ENCODE assay signal across 14 cellular contexts in genomic region chr22:48187272-48187855, GRCh38.
DNase-seq lines count a peak whose midpoint lies in the region; ATAC-seq, FAIRE-seq and TF ChIP-seq lines count a peak whose summit lies in the region.
"Had no signal": no experiment of that assay in that cellular context is flagged by ENCODE, and none has a peak within 500 bp of the region (broad histone marks: within the 10 kb centered on the region; RNA-seq: fewer than 3 reads in every experiment).

No MANE protein-coding gene starts in this region.

- H3K4me3 ChIP-seq in HepG2 (replicated peaks in 1 of 3; ENCODE audit: insufficient read depth in 1 of 3, low read depth in 2 of 3, low read length in 3 of 3) = no peak overlapping the region
- H3K4me3 ChIP-seq in right lobe of liver = no peak overlapping the region
- H3K4me3 ChIP-seq in NT2/D1 (ENCODE audit: insufficient read length, low read depth) = no peak overlapping the region

- WGBS in HepG2 (ENCODE audit: low lambda C conversion rate) = 75% methylated on average over 1 of the region's 11 CpGs
- 43% methylated on average over 6 of the region's 11 CpGs for WGBS in right lobe of liver (ENCODE audit: insufficient coverage, low coverage, low lambda C conversion rate, missing lambda C conversion rate)

- no peak for TF ChIP-seq POLR2A in HepG2 (IDR thresholded peaks at IDR 0.05; ENCODE audit: insufficient read depth in 1 of 2, low read depth in 2 of 2, low read length in 2 of 2)
- no peak for TF ChIP-seq POLR2A in right lobe of liver (IDR thresholded peaks at IDR 0.05)

- BruUV-seq in HepG2 (replicated peaks; lab: Mats Ljungman, UMichigan) = no TSS peak

- no peak overlapping the region for H3K27ac Mint-ChIP-seq in activated T-helper 1 cell treated with anti-CD3 and anti-CD28 coated beads, Interleukin-12 subunit alpha, Interleukin-12 subunit beta, Interleukin-2, Interleukin-4 antibody, amounts not matched to agents 30 ng/mL and 10 ng/mL and 1 ng/mL, durations not matched to agents 14 hours and 24 hours and 36 hours

- H3K36me3 Mint-ChIP-seq in activated T-helper 1 cell treated with anti-CD3 and anti-CD28 coated beads, Interleukin-12 subunit alpha, Interleukin-12 subunit beta, Interleukin-2, Interleukin-4 antibody, amounts not matched to agents 30 ng/mL and 10 ng/mL and 1 ng/mL, durations not matched to agents 14 hours and 24 hours and 36 hours (ENCODE audit: low read depth) = no peaks in the 10 kb centered on the region

- H3K36me3 ChIP-seq in HepG2 (replicated peaks in 1 of 2; ENCODE audit: control insufficient read depth in 1 of 2, insufficient read depth in 2 of 2, low read length in 2 of 2) (no peaks in the 10 kb centered on the region), right lobe of liver (no peaks in the 10 kb centered on the region), NT2/D1 (ENCODE audit: insufficient read depth, insufficient read length, low read length) (no peaks in the 10 kb centered on the region)

- TF ChIP-seq EP300 in HepG2 (IDR thresholded peaks at IDR 0.05; ENCODE audit: low read depth in 2 of 2, low read length in 2 of 2) = no peak
- TF ChIP-seq EP300 in HepG2 (CRISPR knock-in tag; IDR thresholded peaks at IDR 0.05; ENCODE audit: borderline replicate concordance) = no peak

- intact Hi-C loops in HepG2 (cut with micrococcal nuclease; ENCODE audit: unreplicated experiment) = no loop called here
- intact Hi-C loops in right lobe of liver (cut with DNase I) = no loop called here
- intact Hi-C loops in activated T-helper 1 cell treated with anti-CD3 and anti-CD28 coated beads, Interleukin-12 subunit alpha, Interleukin-12 subunit beta, Interleukin-2, Interleukin-4 antibody, amounts not matched to agents 30 ng/mL and 10 ng/mL and 1 ng/mL, durations not matched to agents 14 hours and 24 hours and 36 hours (cut with micrococcal nuclease) = no loop called here

- H3K9me3 Mint-ChIP-seq in activated T-helper 1 cell treated with anti-CD3 and anti-CD28 coated beads, Interleukin-12 subunit alpha, Interleukin-12 subunit beta, Interleukin-2, Interleukin-4 antibody, amounts not matched to agents 30 ng/mL and 10 ng/mL and 1 ng/mL, durations not matched to agents 14 hours and 24 hours and 36 hours = peaks cover 11% of the 10 kb centered on the region

- no peaks in the 10 kb centered on the region for H3K4me1 Mint-ChIP-seq in activated T-helper 1 cell treated with anti-CD3 and anti-CD28 coated beads, Interleukin-12 subunit alpha, Interleukin-12 subunit beta, Interleukin-2, Interleukin-4 antibody, amounts not matched to agents 30 ng/mL and 10 ng/mL and 1 ng/mL, durations not matched to agents 14 hours and 24 hours and 36 hours (ENCODE audit: low read depth)

- peaks cover 4% of the 10 kb centered on the region for H3K27me3 Mint-ChIP-seq in activated T-helper 1 cell treated with anti-CD3 and anti-CD28 coated beads, Interleukin-12 subunit alpha, Interleukin-12 subunit beta, Interleukin-2, Interleukin-4 antibody, amounts not matched to agents 30 ng/mL and 10 ng/mL and 1 ng/mL, durations not matched to agents 14 hours and 24 hours and 36 hours (ENCODE audit: insufficient read depth)

- FAIRE-seq in HepG2 (lab: Jason Lieb, UNC) = no peak

- H3K4me1 ChIP-seq in HepG2 (ENCODE audit: insufficient read depth, low read length) (no peaks in the 10 kb centered on the region), right lobe of liver (no peaks in the 10 kb centered on the region), NT2/D1 (ENCODE audit: insufficient read depth, insufficient read length) (peaks cover 4% of the 10 kb centered on the region)

- in situ Hi-C loops in HepG2 (cut with HindIII; ENCODE audit: extremely low pct_ligation_motif_present, low pct_unique_long_range_greater_than_20kb) = no loop called here

- H3K9me3 ChIP-seq in HepG2 (ENCODE audit: low read length) = peaks cover 5% of the 10 kb centered on the region; the same call in 1 of the 2 replicates
- no peaks in the 10 kb centered on the region for H3K9me3 ChIP-seq in right lobe of liver
- peaks cover 16% of the 10 kb centered on the region; the same call in 1 of the 2 replicates for H3K9me3 ChIP-seq in NT2/D1 (ENCODE audit: insufficient read depth, low read length)

- no peak for TF ChIP-seq RAD21 in HepG2 (CRISPR knock-in tag; IDR thresholded peaks at IDR 0.05)

- H3K27ac ChIP-seq in HepG2 (ENCODE audit: extremely low read length, insufficient read depth, low read length) = no peak overlapping the region
- no peak overlapping the region for H3K27ac ChIP-seq in right lobe of liver
- H3K27ac ChIP-seq: C4-2B had no signal

- TF ChIP-seq CTCF in HepG2 (CRISPR knock-in tag; IDR thresholded peaks at IDR 0.05) (no peak), right lobe of liver (IDR thresholded peaks at IDR 0.05) (no peak)

- no peaks in the 10 kb centered on the region for H4K20me1 ChIP-seq in HepG2 (ENCODE audit: insufficient read depth, low read length)

- H3K27me3 ChIP-seq in HepG2 (ENCODE audit: control insufficient read depth in 1 of 2, insufficient read depth in 2 of 2, low read length in 2 of 2) (peaks cover 0 to under 1% of the 10 kb centered on the region in 2 experiments; a peak in 3 of 5 replicates), right lobe of liver (no peaks in the 10 kb centered on the region), NT2/D1 (ENCODE audit: insufficient read depth, insufficient read length) (no peaks in the 10 kb centered on the region)

- H3K9ac ChIP-seq in HepG2 (ENCODE audit: insufficient read depth, low read depth, low read length) (no peak overlapping the region), NT2/D1 (ENCODE audit: insufficient read length, low read depth) (peak overlapping the region; percentile 18)

- no peak overlapping the region for H2AFZ ChIP-seq in HepG2 (ENCODE audit: low read length)

- POLR2A ChIA-PET in HepG2 (lab: Yijun Ruan, JAX) = no interaction called here

- CTCF ChIA-PET in HepG2 (lab: Yijun Ruan, JAX; ENCODE audit: low intra/inter-chr PET ratio, low total read pairs) = no interaction called here

- H3K4me2 ChIP-seq in HepG2 (ENCODE audit: low read depth, low read length) = no peak overlapping the region

- H3K79me2 ChIP-seq in HepG2 (ENCODE audit: insufficient read depth, low read length) = no peaks in the 10 kb centered on the region

- no peak overlapping the region for H3K4me3 Mint-ChIP-seq in activated T-helper 1 cell treated with anti-CD3 and anti-CD28 coated beads, Interleukin-12 subunit alpha, Interleukin-12 subunit beta, Interleukin-2, Interleukin-4 antibody, amounts not matched to agents 30 ng/mL and 10 ng/mL and 1 ng/mL, durations not matched to agents 14 hours and 24 hours and 36 hours

- no peak for DNase-seq in HepG2 (ENCODE audit: low spot score)
- no peak for DNase-seq in right lobe of liver
- no peak for DNase-seq in NT2/D1 (ENCODE audit: low read depth, low spot score)
- DNase-seq in islet precursor cell = peak; percentile 48
- DNase-seq in activated T-helper 1 cell treated with anti-CD3 and anti-CD28 coated beads, Interleukin-12 subunit alpha, Interleukin-12 subunit beta, Interleukin-2, Interleukin-4 antibody, amounts not matched to agents 30 ng/mL and 10 ng/mL and 1 ng/mL, durations not matched to agents 14 hours and 24 hours and 36 hours (ENCODE audit: low spot score) = no peak
- DNase-seq in NCI-H226 = no peak
- DNase-seq in NCI-H2196 (lab: John Stamatoyannopoulos, UW; ENCODE audit: unreplicated experiment) = no peak
- DNase-seq: DMS79, KG1, NCI-H1092, NCI-H146, NCI-H2081 treated with DMSO at 0.1 percent for 48 hours had no signal

- peak; percentile 28; the same call in 1 of the 3 replicates for ATAC-seq in HepG2
- ATAC-seq in right lobe of liver = no peak
- no peak for ATAC-seq in HG03039 (IDR thresholded peaks at IDR 0.05; ENCODE audit: unreplicated experiment)

TF ChIP-seq in HepG2, 621 proteins besides CTCF, POLR2A, EP300 and RAD21:
- TF ChIP-seq SRSF4 (IDR thresholded peaks at IDR 0.05; ENCODE audit: low read depth, low read length, poor library complexity, severe bottlenecking) = no peak
- TF ChIP-seq ZSCAN30 (CRISPR knock-in tag; IDR thresholded peaks at IDR 0.05) = no peak
- TF ChIP-seq ERF (CRISPR knock-in tag; IDR thresholded peaks at IDR 0.05) = no peak
- TF ChIP-seq ZSCAN29 (CRISPR knock-in tag; conservative IDR thresholded peaks at IDR 0.05) = no peak
- TF ChIP-seq, protein P1, sequence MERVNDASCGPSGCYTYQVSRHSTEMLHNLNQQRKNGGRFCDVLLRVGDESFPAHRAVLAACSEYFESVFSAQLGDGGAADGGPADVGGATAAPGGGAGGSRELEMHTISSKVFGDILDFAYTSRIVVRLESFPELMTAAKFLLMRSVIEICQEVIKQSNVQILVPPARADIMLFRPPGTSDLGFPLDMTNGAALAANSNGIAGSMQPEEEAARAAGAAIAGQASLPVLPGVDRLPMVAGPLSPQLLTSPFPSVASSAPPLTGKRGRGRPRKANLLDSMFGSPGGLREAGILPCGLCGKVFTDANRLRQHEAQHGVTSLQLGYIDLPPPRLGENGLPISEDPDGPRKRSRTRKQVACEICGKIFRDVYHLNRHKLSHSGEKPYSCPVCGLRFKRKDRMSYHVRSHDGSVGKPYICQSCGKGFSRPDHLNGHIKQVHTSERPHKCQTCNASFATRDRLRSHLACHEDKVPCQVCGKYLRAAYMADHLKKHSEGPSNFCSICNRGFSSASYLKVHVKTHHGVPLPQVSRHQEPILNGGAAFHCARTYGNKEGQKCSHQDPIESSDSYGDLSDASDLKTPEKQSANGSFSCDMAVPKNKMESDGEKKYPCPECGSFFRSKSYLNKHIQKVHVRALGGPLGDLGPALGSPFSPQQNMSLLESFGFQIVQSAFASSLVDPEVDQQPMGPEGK (CRISPR knock-in tag; IDR thresholded peaks at IDR 0.05) = no peak
- TF ChIP-seq ZNF589 (CRISPR knock-in tag; conservative IDR thresholded peaks at IDR 0.05) = no peak
- no peak for TF ChIP-seq SMAD9 (CRISPR knock-in tag; IDR thresholded peaks at IDR 0.05)
- no peak for TF ChIP-seq SOX5 (CRISPR knock-in tag; IDR thresholded peaks at IDR 0.05; ENCODE audit: borderline replicate concordance)
- TF ChIP-seq ZBTB8A (CRISPR knock-in tag; IDR thresholded peaks at IDR 0.05; ENCODE audit: borderline replicate concordance, low read depth) = no peak
- TF ChIP-seq ZNF549 (CRISPR knock-in tag; IDR thresholded peaks at IDR 0.05) = no peak
- no peak for TF ChIP-seq PHF5A (CRISPR knock-in tag; IDR thresholded peaks at IDR 0.05; ENCODE audit: low read depth, unreplicated experiment)
